In genomic region chr4:101035522-101035921, GRCh38 we compare ENCODE assay signal across 26 cellular contexts.
DNase-seq lines count a peak whose midpoint lies in the region; ATAC-seq and TF ChIP-seq lines count a peak whose summit lies in the region.
"Had no signal": no experiment of that assay in that cellular context is flagged by ENCODE, and none has a peak within 500 bp of the region (broad histone marks: within the 10 kb centered on the region; RNA-seq: fewer than 3 reads in every experiment).

No MANE protein-coding gene starts in this region.

- no peak overlapping the region for H3K27ac ChIP-seq in body of pancreas
- H3K27ac ChIP-seq: A549, GM23248, HL-60, Peyer's patch, SJSA1 had no signal

- H3K27ac Mint-ChIP-seq in natural killer cell (peak overlapping the region; percentile 34 to 36), mesothelial cell of epicardium (peak overlapping the region; percentile 39)
- no peak overlapping the region for H3K27ac Mint-ChIP-seq in natural killer cell treated with Interleukin-12 subunit alpha and Interleukin-12 subunit beta and Interleukin-15 and Interleukin-18, amount 100 ng/mL, for 72 hours
- H3K27ac Mint-ChIP-seq in activated T-helper 17 cell treated with anti-CD3 and anti-CD28 coated beads, Interleukin-2, amount 50 U/mL, for 72 hours: peak overlapping the region; percentile 8

- no peak overlapping the region for H3K4me3 ChIP-seq in body of pancreas
- H3K4me3 ChIP-seq: A549, GM12878, GM23248, K562, Peyer's patch, SJSA1 had no signal

- no peak for TF ChIP-seq POLR2A in body of pancreas (IDR thresholded peaks at IDR 0.05)

- no peaks in the 10 kb centered on the region for H3K27me3 ChIP-seq in body of pancreas
- H3K27me3 ChIP-seq: BE2C, Peyer's patch, SJSA1 had no signal

- H3K4me1 Mint-ChIP-seq in natural killer cell (peaks cover 45 to 51% of the 10 kb centered on the region in 2 donors), mesothelial cell of epicardium (peaks cover 26% of the 10 kb centered on the region)
- peaks cover 34 to 42% of the 10 kb centered on the region in 2 donors for H3K4me1 Mint-ChIP-seq in natural killer cell treated with Interleukin-12 subunit alpha and Interleukin-12 subunit beta and Interleukin-15 and Interleukin-18, amount 100 ng/mL, for 72 hours (ENCODE audit: low read depth in 2 of 2)
- H3K4me1 Mint-ChIP-seq in activated T-helper 17 cell treated with anti-CD3 and anti-CD28 coated beads, Interleukin-2, amount 50 U/mL, for 72 hours: peaks cover 31% of the 10 kb centered on the region

- H3K9me3 Mint-ChIP-seq in natural killer cell: no peaks in the 10 kb centered on the region
- no peaks in the 10 kb centered on the region for H3K9me3 Mint-ChIP-seq in natural killer cell treated with Interleukin-12 subunit alpha and Interleukin-12 subunit beta and Interleukin-15 and Interleukin-18, amount 100 ng/mL, for 72 hours
- no peaks in the 10 kb centered on the region for H3K9me3 Mint-ChIP-seq in activated T-helper 17 cell treated with anti-CD3 and anti-CD28 coated beads, Interleukin-2, amount 50 U/mL, for 72 hours
- no peaks in the 10 kb centered on the region for H3K9me3 Mint-ChIP-seq in mesothelial cell of epicardium

- no peak overlapping the region for H3K4me3 Mint-ChIP-seq in natural killer cell
- no peak overlapping the region for H3K4me3 Mint-ChIP-seq in natural killer cell treated with Interleukin-12 subunit alpha and Interleukin-12 subunit beta and Interleukin-15 and Interleukin-18, amount 100 ng/mL, for 72 hours
- no peak overlapping the region for H3K4me3 Mint-ChIP-seq in activated T-helper 17 cell treated with anti-CD3 and anti-CD28 coated beads, Interleukin-2, amount 50 U/mL, for 72 hours
- H3K4me3 Mint-ChIP-seq in mesothelial cell of epicardium: no peak overlapping the region

- no peaks in the 10 kb centered on the region for H3K4me1 ChIP-seq in body of pancreas
- H3K4me1 ChIP-seq: A549, Peyer's patch had no signal

- no peak for DNase-seq in natural killer cell
- no peak for DNase-seq in natural killer cell treated with Interleukin-12 subunit alpha and Interleukin-12 subunit beta and Interleukin-15 and Interleukin-18, amount 100 ng/mL, for 72 hours (ENCODE audit: low spot score)
- no peak for DNase-seq in mesothelial cell of epicardium (ENCODE audit: low spot score in 2 of 2, unreplicated experiment in 2 of 2)
- no peak for DNase-seq in body of pancreas
- DNase-seq in D341Med (ENCODE audit: low spot score): no peak
- DNase-seq: BE2C, DMS 273 treated with DMSO at 0.1 percent for 48 hours, DMS79 treated with DMSO at 0.1 percent for 48 hours, GM23248, HCEC 1CT, NCI-H1092 treated with DMSO at 0.1 percent for 48 hours, NCI-H1436 treated with DMSO at 0.1 percent for 48 hours, NCI-H1930, NCI-H226, NCI-H510A treated with DMSO at 0.1 percent for 48 hours, NCI-H82, Peyer's patch had no signal

- intact Hi-C loops in natural killer cell (cut with micrococcal nuclease): no loop called here
- intact Hi-C loops in body of pancreas (cut with DNase I): no loop called here

- peaks cover 0 to 3% of the 10 kb centered on the region in 2 donors for H3K36me3 ChIP-seq in body of pancreas (replicated peaks in 1 of 2; ENCODE audit: insufficient read depth in 1 of 2, low read depth in 2 of 2)

- H3K27me3 Mint-ChIP-seq in natural killer cell (ENCODE audit: low read depth in 2 of 2) (no peaks in the 10 kb centered on the region), mesothelial cell of epicardium (ENCODE audit: low read depth) (no peaks in the 10 kb centered on the region)
- H3K27me3 Mint-ChIP-seq in natural killer cell treated with Interleukin-12 subunit alpha and Interleukin-12 subunit beta and Interleukin-15 and Interleukin-18, amount 100 ng/mL, for 72 hours: no peaks in the 10 kb centered on the region
- H3K27me3 Mint-ChIP-seq in activated T-helper 17 cell treated with anti-CD3 and anti-CD28 coated beads, Interleukin-2, amount 50 U/mL, for 72 hours: no peaks in the 10 kb centered on the region

- TF ChIP-seq CTCF in natural killer cell (IDR thresholded peaks at IDR 0.05) (no peak), mesothelial cell of epicardium (IDR thresholded peaks at IDR 0.05; ENCODE audit: unreplicated experiment) (no peak), body of pancreas (IDR thresholded peaks at IDR 0.05) (no peak)

- H3K9me3 ChIP-seq in body of pancreas: no peaks in the 10 kb centered on the region
- H3K9me3 ChIP-seq: A549, BE2C, Peyer's patch, SJSA1 had no signal

- ATAC-seq in natural killer cell (no peak), GM19452 (IDR thresholded peaks at IDR 0.05; ENCODE audit: unreplicated experiment) (no peak), body of pancreas (no peak)
- ATAC-seq in natural killer cell treated with Interleukin-12 subunit alpha and Interleukin-12 subunit beta and Interleukin-15 and Interleukin-18, amount 100 ng/mL, for 72 hours: no peak
- ATAC-seq in activated T-helper 17 cell treated with anti-CD3 and anti-CD28 coated beads, Interleukin-2, amount 50 U/mL, for 72 hours (replicated peaks): no peak
- ATAC-seq: A549, GM12878, HepG2, K562, Right ventricle myocardium inferior had no signal

- 79 to 91% methylated on average over 2 of the region's 2 CpGs for WGBS in body of pancreas, 2 donors

- peaks cover 4% of the 10 kb centered on the region for H3K36me3 Mint-ChIP-seq in natural killer cell
- peaks cover 9% of the 10 kb centered on the region for H3K36me3 Mint-ChIP-seq in natural killer cell treated with Interleukin-12 subunit alpha and Interleukin-12 subunit beta and Interleukin-15 and Interleukin-18, amount 100 ng/mL, for 72 hours
- peaks cover 20% of the 10 kb centered on the region for H3K36me3 Mint-ChIP-seq in activated T-helper 17 cell treated with anti-CD3 and anti-CD28 coated beads, Interleukin-2, amount 50 U/mL, for 72 hours (ENCODE audit: low read depth)
- H3K36me3 Mint-ChIP-seq in mesothelial cell of epicardium: peaks cover 15% of the 10 kb centered on the region

Comparison
In these comparisons a context has a peak if more than half of its experiments do, and no peak if none do; other contexts are left out.
1. H3K27ac Mint-ChIP-seq: peak in natural killer cell (2 of 2), activated T-helper 17 cell treated with anti-CD3 and anti-CD28 coated beads, Interleukin-2, amount 50 U/mL, for 72 hours (single experiment) and mesothelial cell of epicardium (single experiment); none in natural killer cell treated with Interleukin-12 subunit alpha and Interleukin-12 subunit beta and Interleukin-15 and Interleukin-18, amount 100 ng/mL, for 72 hours (0 of 2).